ENCODE assay signal across 1 cellular context in the genomic region with DNA sequence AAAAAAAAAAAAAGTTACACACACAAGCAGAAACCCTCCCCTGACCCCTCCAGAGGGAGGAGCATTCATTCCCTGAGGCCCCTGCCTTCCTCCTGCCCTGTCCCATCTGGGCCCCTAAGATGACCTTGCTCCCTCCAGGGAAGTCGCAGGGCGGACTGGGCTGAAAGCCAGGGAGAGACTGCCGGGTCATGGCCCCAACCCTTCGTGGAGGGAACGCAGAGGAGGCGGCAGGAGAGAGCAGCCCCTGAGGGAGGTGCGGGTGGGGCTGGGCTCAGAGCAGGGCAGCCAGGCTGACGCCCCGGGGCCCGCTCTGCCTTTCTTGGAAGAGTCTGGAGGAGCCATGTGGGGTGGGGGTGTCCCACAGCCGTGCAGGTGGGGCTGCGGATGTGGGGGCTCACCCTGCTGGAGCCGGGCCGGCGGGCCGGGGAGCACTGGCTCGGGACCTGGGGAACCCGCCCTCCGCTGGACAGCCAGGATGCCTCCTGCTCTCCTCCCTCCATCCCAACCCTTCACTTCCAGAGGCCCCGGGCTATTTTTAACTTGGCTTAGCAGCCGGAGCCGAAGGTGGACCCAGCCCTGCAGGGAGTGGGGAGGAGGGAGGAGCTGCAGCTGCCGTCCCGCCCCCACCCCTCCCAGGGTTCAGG.
A peak's percentile ranks its signal among the peaks of the same experiment; 100 is the strongest.
TF ChIP-seq lines count a peak whose summit lies in the region.

No MANE protein-coding gene starts in this region.

TF ChIP-seq in HEK293, 187 proteins besides CTCF, POLR2A, EP300 and RAD21 (continued from another document and continues in another):
- TF ChIP-seq, protein P1, sequence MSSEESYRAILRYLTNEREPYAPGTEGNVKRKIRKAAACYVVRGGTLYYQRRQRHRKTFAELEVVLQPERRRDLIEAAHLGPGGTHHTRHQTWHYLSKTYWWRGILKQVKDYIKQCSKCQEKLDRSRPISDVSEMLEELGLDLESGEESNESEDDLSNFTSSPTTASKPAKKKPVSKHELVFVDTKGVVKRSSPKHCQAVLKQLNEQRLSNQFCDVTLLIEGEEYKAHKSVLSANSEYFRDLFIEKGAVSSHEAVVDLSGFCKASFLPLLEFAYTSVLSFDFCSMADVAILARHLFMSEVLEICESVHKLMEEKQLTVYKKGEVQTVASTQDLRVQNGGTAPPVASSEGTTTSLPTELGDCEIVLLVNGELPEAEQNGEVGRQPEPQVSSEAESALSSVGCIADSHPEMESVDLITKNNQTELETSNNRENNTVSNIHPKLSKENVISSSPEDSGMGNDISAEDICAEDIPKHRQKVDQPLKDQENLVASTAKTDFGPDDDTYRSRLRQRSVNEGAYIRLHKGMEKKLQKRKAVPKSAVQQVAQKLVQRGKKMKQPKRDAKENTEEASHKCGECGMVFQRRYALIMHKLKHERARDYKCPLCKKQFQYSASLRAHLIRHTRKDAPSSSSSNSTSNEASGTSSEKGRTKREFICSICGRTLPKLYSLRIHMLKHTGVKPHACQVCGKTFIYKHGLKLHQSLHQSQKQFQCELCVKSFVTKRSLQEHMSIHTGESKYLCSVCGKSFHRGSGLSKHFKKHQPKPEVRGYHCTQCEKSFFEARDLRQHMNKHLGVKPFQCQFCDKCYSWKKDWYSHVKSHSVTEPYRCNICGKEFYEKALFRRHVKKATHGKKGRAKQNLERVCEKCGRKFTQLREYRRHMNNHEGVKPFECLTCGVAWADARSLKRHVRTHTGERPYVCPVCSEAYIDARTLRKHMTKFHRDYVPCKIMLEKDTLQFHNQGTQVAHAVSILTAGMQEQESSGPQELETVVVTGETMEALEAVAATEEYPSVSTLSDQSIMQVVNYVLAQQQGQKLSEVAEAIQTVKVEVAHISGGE (tag by site-specific recombination; conservative IDR thresholded peaks at IDR 0.05; ENCODE audit: low read depth), result no peak
- TF ChIP-seq, protein P2, sequence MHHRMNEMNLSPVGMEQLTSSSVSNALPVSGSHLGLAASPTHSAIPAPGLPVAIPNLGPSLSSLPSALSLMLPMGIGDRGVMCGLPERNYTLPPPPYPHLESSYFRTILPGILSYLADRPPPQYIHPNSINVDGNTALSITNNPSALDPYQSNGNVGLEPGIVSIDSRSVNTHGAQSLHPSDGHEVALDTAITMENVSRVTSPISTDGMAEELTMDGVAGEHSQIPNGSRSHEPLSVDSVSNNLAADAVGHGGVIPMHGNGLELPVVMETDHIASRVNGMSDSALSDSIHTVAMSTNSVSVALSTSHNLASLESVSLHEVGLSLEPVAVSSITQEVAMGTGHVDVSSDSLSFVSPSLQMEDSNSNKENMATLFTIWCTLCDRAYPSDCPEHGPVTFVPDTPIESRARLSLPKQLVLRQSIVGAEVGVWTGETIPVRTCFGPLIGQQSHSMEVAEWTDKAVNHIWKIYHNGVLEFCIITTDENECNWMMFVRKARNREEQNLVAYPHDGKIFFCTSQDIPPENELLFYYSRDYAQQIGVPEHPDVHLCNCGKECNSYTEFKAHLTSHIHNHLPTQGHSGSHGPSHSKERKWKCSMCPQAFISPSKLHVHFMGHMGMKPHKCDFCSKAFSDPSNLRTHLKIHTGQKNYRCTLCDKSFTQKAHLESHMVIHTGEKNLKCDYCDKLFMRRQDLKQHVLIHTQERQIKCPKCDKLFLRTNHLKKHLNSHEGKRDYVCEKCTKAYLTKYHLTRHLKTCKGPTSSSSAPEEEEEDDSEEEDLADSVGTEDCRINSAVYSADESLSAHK (tag by site-specific recombination; IDR thresholded peaks at IDR 0.05), result no peak
- TF ChIP-seq SP2 (tag by site-specific recombination; IDR thresholded peaks at IDR 0.05) (peak; percentile 42; the same call in 1 of the 2 replicates), ZBTB48 (tag by site-specific recombination; IDR thresholded peaks at IDR 0.05) (peak; percentile 81), KLF8 (tag by site-specific recombination; IDR thresholded peaks at IDR 0.05) (no peak), ZBTB17 (tag by site-specific recombination; IDR thresholded peaks at IDR 0.05) (0 out of 2 replicates have a peak, but pooled peaks have one; percentile 28), IKZF3 (tag by site-specific recombination; IDR thresholded peaks at IDR 0.05) (peak; percentile 44; the same call in 1 of the 2 replicates), GLI4 (tag by site-specific recombination; IDR thresholded peaks at IDR 0.05) (no peak), ZNF529 (tag by site-specific recombination; IDR thresholded peaks at IDR 0.05; ENCODE audit: insufficient replicate concordance) (no peak), KLF1 (tag by site-specific recombination; IDR thresholded peaks at IDR 0.05) (peak; percentile 68), ZNF366 (tag by site-specific recombination; conservative IDR thresholded peaks at IDR 0.05) (peak; percentile 86), SALL2 (tag by site-specific recombination; IDR thresholded peaks at IDR 0.05; ENCODE audit: borderline replicate concordance) (no peak), ZNF785 (tag by site-specific recombination; IDR thresholded peaks at IDR 0.05) (no peak), ZNF140 (tag by site-specific recombination; IDR thresholded peaks at IDR 0.05) (no peak), ZNF138 (tag by site-specific recombination; IDR thresholded peaks at IDR 0.05; ENCODE audit: borderline replicate concordance) (no peak), SP7 (tag by site-specific recombination; IDR thresholded peaks at IDR 0.05) (peak; percentile 76), ZNF302 (tag by site-specific recombination; IDR thresholded peaks at IDR 0.05; ENCODE audit: low read depth) (no peak), ZNF354C (tag by site-specific recombination; IDR thresholded peaks at IDR 0.05; ENCODE audit: borderline replicate concordance, low read depth) (no peak), ZNF174 (tag by site-specific recombination; IDR thresholded peaks at IDR 0.05) (no peak), ZNF266 (tag by site-specific recombination; IDR thresholded peaks at IDR 0.05; ENCODE audit: low read depth) (no peak), SP3 (tag by site-specific recombination; IDR thresholded peaks at IDR 0.05) (0 out of 2 replicates have a peak, but pooled peaks have one; percentile 31), MEIS1 (CRISPR knock-in tag; IDR thresholded peaks at IDR 0.05; ENCODE audit: borderline replicate concordance) (no peak), ZSCAN16 (tag by site-specific recombination; IDR thresholded peaks at IDR 0.05) (no peak), ZEB2 (tag by site-specific recombination; IDR thresholded peaks at IDR 0.05) (no peak), ZNF610 (tag by site-specific recombination; IDR thresholded peaks at IDR 0.05; ENCODE audit: borderline replicate concordance) (no peak), FEZF1 (tag by site-specific recombination; IDR thresholded peaks at IDR 0.05) (0 out of 2 replicates have a peak, but pooled peaks have one; percentile 20)
- TF ChIP-seq, protein P3, sequence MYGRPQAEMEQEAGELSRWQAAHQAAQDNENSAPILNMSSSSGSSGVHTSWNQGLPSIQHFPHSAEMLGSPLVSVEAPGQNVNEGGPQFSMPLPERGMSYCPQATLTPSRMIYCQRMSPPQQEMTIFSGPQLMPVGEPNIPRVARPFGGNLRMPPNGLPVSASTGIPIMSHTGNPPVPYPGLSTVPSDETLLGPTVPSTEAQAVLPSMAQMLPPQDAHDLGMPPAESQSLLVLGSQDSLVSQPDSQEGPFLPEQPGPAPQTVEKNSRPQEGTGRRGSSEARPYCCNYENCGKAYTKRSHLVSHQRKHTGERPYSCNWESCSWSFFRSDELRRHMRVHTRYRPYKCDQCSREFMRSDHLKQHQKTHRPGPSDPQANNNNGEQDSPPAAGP (tag by site-specific recombination; IDR thresholded peaks at IDR 0.05), result peak; percentile 33
- TF ChIP-seq, protein P4, sequence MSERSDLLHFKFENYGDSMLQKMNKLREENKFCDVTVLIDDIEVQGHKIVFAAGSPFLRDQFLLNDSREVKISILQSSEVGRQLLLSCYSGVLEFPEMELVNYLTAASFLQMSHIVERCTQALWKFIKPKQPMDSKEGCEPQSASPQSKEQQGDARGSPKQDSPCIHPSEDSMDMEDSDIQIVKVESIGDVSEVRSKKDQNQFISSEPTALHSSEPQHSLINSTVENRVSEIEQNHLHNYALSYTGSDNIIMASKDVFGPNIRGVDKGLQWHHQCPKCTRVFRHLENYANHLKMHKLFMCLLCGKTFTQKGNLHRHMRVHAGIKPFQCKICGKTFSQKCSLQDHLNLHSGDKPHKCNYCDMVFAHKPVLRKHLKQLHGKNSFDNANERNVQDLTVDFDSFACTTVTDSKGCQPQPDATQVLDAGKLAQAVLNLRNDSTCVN (tag by site-specific recombination; optimal IDR thresholded peaks at IDR 0.05), result no peak
- TF ChIP-seq, protein P5, sequence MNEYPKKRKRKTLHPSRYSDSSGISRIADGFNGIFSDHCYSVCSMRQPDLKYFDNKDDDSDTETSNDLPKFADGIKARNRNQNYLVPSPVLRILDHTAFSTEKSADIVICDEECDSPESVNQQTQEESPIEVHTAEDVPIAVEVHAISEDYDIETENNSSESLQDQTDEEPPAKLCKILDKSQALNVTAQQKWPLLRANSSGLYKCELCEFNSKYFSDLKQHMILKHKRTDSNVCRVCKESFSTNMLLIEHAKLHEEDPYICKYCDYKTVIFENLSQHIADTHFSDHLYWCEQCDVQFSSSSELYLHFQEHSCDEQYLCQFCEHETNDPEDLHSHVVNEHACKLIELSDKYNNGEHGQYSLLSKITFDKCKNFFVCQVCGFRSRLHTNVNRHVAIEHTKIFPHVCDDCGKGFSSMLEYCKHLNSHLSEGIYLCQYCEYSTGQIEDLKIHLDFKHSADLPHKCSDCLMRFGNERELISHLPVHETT (tag by site-specific recombination; IDR thresholded peaks at IDR 0.05), result no peak; the same call in 1 of the 2 replicates
- TF ChIP-seq, protein P6, sequence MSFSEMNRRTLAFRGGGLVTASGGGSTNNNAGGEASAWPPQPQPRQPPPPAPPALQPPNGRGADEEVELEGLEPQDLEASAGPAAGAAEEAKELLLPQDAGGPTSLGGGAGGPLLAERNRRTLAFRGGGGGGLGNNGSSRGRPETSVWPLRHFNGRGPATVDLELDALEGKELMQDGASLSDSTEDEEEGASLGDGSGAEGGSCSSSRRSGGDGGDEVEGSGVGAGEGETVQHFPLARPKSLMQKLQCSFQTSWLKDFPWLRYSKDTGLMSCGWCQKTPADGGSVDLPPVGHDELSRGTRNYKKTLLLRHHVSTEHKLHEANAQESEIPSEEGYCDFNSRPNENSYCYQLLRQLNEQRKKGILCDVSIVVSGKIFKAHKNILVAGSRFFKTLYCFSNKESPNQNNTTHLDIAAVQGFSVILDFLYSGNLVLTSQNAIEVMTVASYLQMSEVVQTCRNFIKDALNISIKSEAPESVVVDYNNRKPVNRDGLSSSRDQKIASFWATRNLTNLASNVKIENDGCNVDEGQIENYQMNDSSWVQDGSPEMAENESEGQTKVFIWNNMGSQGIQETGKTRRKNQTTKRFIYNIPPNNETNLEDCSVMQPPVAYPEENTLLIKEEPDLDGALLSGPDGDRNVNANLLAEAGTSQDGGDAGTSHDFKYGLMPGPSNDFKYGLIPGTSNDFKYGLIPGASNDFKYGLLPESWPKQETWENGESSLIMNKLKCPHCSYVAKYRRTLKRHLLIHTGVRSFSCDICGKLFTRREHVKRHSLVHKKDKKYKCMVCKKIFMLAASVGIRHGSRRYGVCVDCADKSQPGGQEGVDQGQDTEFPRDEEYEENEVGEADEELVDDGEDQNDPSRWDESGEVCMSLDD (tag by site-specific recombination; IDR thresholded peaks at IDR 0.05), result no peak
- TF ChIP-seq, protein P7, sequence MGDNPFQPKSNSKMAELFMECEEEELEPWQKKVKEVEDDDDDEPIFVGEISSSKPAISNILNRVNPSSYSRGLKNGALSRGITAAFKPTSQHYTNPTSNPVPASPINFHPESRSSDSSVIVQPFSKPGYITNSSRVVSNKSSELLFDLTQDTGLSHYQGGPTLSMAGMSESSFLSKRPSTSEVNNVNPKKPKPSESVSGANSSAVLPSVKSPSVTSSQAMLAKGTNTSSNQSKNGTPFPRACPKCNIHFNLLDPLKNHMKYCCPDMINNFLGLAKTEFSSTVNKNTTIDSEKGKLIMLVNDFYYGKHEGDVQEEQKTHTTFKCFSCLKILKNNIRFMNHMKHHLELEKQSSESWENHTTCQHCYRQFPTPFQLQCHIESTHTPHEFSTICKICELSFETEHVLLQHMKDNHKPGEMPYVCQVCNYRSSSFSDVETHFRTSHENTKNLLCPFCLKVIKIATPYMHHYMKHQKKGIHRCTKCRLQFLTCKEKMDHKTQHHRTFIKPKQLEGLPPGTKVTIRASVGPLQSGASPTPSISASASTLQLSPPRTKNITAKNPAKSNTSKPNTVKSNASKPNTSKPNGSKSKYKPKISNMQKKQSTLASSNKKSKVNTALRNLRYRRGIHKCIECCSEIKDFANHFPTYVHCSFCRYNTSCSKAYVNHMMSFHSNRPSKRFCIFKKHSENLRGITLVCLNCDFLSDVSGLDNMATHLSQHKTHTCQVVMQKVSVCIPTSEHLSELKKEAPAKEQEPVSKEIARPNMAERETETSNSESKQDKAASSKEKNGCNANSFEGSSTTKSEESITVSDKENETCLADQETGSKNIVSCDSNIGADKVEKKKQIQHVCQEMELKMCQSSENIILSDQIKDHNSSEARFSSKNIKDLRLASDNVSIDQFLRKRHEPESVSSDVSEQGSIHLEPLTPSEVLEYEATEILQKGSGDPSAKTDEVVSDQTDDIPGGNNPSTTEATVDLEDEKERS (tag by site-specific recombination; IDR thresholded peaks at IDR 0.05), result no peak
- TF ChIP-seq, protein P8, sequence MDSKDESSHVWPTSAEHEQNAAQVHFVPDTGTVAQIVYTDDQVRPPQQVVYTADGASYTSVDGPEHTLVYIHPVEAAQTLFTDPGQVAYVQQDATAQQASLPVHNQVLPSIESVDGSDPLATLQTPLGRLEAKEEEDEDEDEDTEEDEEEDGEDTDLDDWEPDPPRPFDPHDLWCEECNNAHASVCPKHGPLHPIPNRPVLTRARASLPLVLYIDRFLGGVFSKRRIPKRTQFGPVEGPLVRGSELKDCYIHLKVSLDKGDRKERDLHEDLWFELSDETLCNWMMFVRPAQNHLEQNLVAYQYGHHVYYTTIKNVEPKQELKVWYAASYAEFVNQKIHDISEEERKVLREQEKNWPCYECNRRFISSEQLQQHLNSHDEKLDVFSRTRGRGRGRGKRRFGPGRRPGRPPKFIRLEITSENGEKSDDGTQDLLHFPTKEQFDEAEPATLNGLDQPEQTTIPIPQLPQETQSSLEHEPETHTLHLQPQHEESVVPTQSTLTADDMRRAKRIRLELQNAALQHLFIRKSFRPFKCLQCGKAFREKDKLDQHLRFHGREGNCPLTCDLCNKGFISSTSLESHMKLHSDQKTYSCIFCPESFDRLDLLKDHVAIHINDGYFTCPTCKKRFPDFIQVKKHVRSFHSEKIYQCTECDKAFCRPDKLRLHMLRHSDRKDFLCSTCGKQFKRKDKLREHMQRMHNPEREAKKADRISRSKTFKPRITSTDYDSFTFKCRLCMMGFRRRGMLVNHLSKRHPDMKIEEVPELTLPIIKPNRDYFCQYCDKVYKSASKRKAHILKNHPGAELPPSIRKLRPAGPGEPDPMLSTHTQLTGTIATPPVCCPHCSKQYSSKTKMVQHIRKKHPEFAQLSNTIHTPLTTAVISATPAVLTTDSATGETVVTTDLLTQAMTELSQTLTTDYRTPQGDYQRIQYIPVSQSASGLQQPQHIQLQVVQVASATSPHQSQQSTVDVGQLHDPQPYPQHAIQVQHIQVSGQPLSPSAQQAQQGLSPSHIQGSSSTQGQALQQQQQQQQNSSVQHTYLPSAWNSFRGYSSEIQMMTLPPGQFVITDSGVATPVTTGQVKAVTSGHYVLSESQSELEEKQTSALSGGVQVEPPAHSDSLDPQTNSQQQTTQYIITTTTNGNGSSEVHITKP (tag by site-specific recombination; IDR thresholded peaks at IDR 0.05), result peak; percentile 78
- TF ChIP-seq, protein P9, sequence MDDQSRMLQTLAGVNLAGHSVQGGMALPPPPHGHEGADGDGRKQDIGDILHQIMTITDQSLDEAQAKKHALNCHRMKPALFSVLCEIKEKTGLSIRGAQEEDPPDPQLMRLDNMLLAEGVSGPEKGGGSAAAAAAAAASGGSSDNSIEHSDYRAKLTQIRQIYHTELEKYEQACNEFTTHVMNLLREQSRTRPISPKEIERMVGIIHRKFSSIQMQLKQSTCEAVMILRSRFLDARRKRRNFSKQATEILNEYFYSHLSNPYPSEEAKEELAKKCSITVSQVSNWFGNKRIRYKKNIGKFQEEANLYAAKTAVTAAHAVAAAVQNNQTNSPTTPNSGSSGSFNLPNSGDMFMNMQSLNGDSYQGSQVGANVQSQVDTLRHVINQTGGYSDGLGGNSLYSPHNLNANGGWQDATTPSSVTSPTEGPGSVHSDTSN (CRISPR knock-in tag; IDR thresholded peaks at IDR 0.05), result no peak
